16 cellular contexts compared by ENCODE assay signal in genomic region chr3:148998297-148998696, GRCh38. TPM values are rescaled to one million over a fixed set of nuclear protein-coding genes. Genes with fewer than 3 reads are reported as not detected.
A peak's percentile ranks its signal among the peaks of the same experiment; 100 is the strongest.
DNase-seq lines count a peak whose midpoint lies in the region; ATAC-seq, FAIRE-seq and TF ChIP-seq lines count a peak whose summit lies in the region.
"Had no signal": no experiment of that assay in that cellular context is flagged by ENCODE, and none has a peak within 500 bp of the region (broad histone marks: within the 10 kb centered on the region; RNA-seq: fewer than 3 reads in every experiment).

No MANE protein-coding gene starts in this region.

- POLR2A ChIA-PET in HepG2 (lab: Yijun Ruan, JAX) (no interaction called here), WTC11 (lab: Charles Lee) (no interaction called here)

- TF ChIP-seq RAD21 in HepG2 (CRISPR knock-in tag; IDR thresholded peaks at IDR 0.05) = no peak

- H3K27me3 Mint-ChIP-seq in WTC11 (ENCODE audit: low read depth) = no peaks in the 10 kb centered on the region
- H3K27me3 Mint-ChIP-seq: brain had no signal

- no peak for FAIRE-seq in HepG2 (lab: Jason Lieb, UNC)
- FAIRE-seq: frontal cortex had no signal

- peaks cover 24% of the 10 kb centered on the region for H3K36me3 Mint-ChIP-seq in WTC11

- CTCF ChIA-PET in HepG2 (lab: Yijun Ruan, JAX; ENCODE audit: low intra/inter-chr PET ratio, low total read pairs) (no interaction called here), WTC11 (lab: Charles Lee) (interaction anchor here (1.2 to 2.0 kb wide), 2 partner anchors 43 to 48 kb away, joined by 5 to 9 read pairs; no protein-coding TSS in a partner anchor)

- H3K36me3 ChIP-seq in HepG2 (replicated peaks in 1 of 2; ENCODE audit: control insufficient read depth in 1 of 2, insufficient read depth in 2 of 2, low read length in 2 of 2) (peaks cover 2 to 23% of the 10 kb centered on the region in 2 experiments; a peak in 3 of 5 replicates), right lobe of liver (peaks cover 0 to 40% (median 5%) of the 10 kb centered on the region in 4 donors), uterus (no peaks in the 10 kb centered on the region)

- H3K4me3 Mint-ChIP-seq in WTC11 = no peak overlapping the region

- H3K27ac ChIP-seq in HepG2 (ENCODE audit: extremely low read length, insufficient read depth, low read length) (no peak overlapping the region), right lobe of liver (no peak overlapping the region), uterus (peak overlapping the region; percentile 1 to 16)
- H3K27ac ChIP-seq: C4-2B had no signal

- no TSS peak for BruUV-seq in HepG2 (replicated peaks; lab: Mats Ljungman, UMichigan)

- no peaks in the 10 kb centered on the region for H3K27me3 ChIP-seq in HepG2 (ENCODE audit: control insufficient read depth in 1 of 2, insufficient read depth in 2 of 2, low read length in 2 of 2)
- no peaks in the 10 kb centered on the region for H3K27me3 ChIP-seq in right lobe of liver
- H3K27me3 ChIP-seq in uterus = no peaks in the 10 kb centered on the region
- H3K27me3 ChIP-seq: Peyer's patch had no signal

- peak overlapping the region; percentile 85 for H3K27ac Mint-ChIP-seq in WTC11

- no peak overlapping the region for H2AFZ ChIP-seq in HepG2 (ENCODE audit: low read length)

- WGBS in HepG2 (ENCODE audit: low lambda C conversion rate) = 95% methylated on average over 5 of the region's 5 CpGs
- WGBS in right lobe of liver (ENCODE audit: insufficient coverage, low coverage, low lambda C conversion rate, missing lambda C conversion rate) = 70% methylated on average over 5 of the region's 5 CpGs

- no peak overlapping the region for H3K4me3 ChIP-seq in HepG2 (replicated peaks in 1 of 3; ENCODE audit: insufficient read depth in 1 of 3, low read depth in 2 of 3, low read length in 3 of 3)
- no peak overlapping the region for H3K4me3 ChIP-seq in right lobe of liver
- no peak overlapping the region for H3K4me3 ChIP-seq in uterus
- H3K4me3 ChIP-seq: Peyer's patch had no signal

- no peak for DNase-seq in HepG2 (ENCODE audit: low spot score)
- DNase-seq in right lobe of liver = no peak
- DNase-seq in WTC11 (ENCODE audit: low spot score) = no peak
- no peak for DNase-seq in left ventricle myocardium superior
- DNase-seq in uterus = no peak
- no peak for DNase-seq in hypothalamus (lab: John Stamatoyannopoulos, UW)
- no peak for DNase-seq in NCI-H1694 treated with DMSO at 0.1 percent for 48 hours (lab: John Stamatoyannopoulos, UW)
- DNase-seq: effector CD8-positive, alpha-beta T cell; NCI-H1436 treated with DMSO at 0.1 percent for 48 hours; NCI-H446 treated with DMSO at 0.1 percent for 48 hours; Peyer's patch; stimulated activated CD4-positive, alpha-beta T cell treated with anti-CD3 and anti-CD28 coated beads, Interleukin-2, amount 100 ng/mL, for 48 hours had no signal

- peaks cover 43% of the 10 kb centered on the region for H3K4me1 Mint-ChIP-seq in WTC11

- H4K20me1 ChIP-seq in HepG2 (ENCODE audit: insufficient read depth, low read length) = no peaks in the 10 kb centered on the region

- peaks cover 5% of the 10 kb centered on the region for H3K4me1 ChIP-seq in HepG2 (ENCODE audit: insufficient read depth, low read length)
- no peaks in the 10 kb centered on the region for H3K4me1 ChIP-seq in right lobe of liver
- H3K4me1 ChIP-seq in uterus = peaks cover 0 to 5% of the 10 kb centered on the region in 2 donors

- H3K4me2 ChIP-seq in HepG2 (ENCODE audit: low read depth, low read length) = no peak overlapping the region

- in situ Hi-C loops in HepG2 (cut with HindIII; ENCODE audit: extremely low pct_ligation_motif_present, low pct_unique_long_range_greater_than_20kb) = no loop called here

- no peaks in the 10 kb centered on the region for H3K79me2 ChIP-seq in HepG2 (ENCODE audit: insufficient read depth, low read length)

- H3K9ac ChIP-seq in HepG2 (ENCODE audit: insufficient read depth, low read depth, low read length) = no peak overlapping the region

- TF ChIP-seq EP300 in HepG2 (IDR thresholded peaks at IDR 0.05; ENCODE audit: low read depth in 2 of 2, low read length in 2 of 2) (no peak), HepG2 (CRISPR knock-in tag; IDR thresholded peaks at IDR 0.05; ENCODE audit: borderline replicate concordance) (no peak)

- ATAC-seq in HepG2 = no peak
- no peak for ATAC-seq in right lobe of liver
- ATAC-seq in WTC11 = no peak
- peak; percentile 24 for ATAC-seq in left ventricle myocardium superior
- no peak for ATAC-seq in GM18858 (IDR thresholded peaks at IDR 0.05; ENCODE audit: unreplicated experiment)

- intact Hi-C loops in HepG2 (cut with micrococcal nuclease; ENCODE audit: unreplicated experiment) (no loop called here), right lobe of liver (cut with DNase I) (no loop called here), left ventricle myocardium superior (cut with micrococcal nuclease) (no loop called here), uterus (cut with DNase I; ENCODE audit: low total_unique reads) (no loop called here)

- H3K9me3 ChIP-seq in HepG2 (ENCODE audit: low read length) = no peaks in the 10 kb centered on the region
- H3K9me3 ChIP-seq in right lobe of liver = no peaks in the 10 kb centered on the region
- no peaks in the 10 kb centered on the region for H3K9me3 ChIP-seq in uterus
- H3K9me3 ChIP-seq: Peyer's patch had no signal

- TF ChIP-seq CTCF in HepG2 (CRISPR knock-in tag; IDR thresholded peaks at IDR 0.05) = no peak
- TF ChIP-seq CTCF in right lobe of liver (IDR thresholded peaks at IDR 0.05) = no peak
- no peak for TF ChIP-seq CTCF in WTC11 (IDR thresholded peaks at IDR 0.05)
- TF ChIP-seq CTCF in uterus (IDR thresholded peaks at IDR 0.05) = no peak

- no peaks in the 10 kb centered on the region for H3K9me3 Mint-ChIP-seq in WTC11
- H3K9me3 Mint-ChIP-seq: brain had no signal

- TF ChIP-seq POLR2A in HepG2 (IDR thresholded peaks at IDR 0.05; ENCODE audit: insufficient read depth in 1 of 2, low read depth in 2 of 2, low read length in 2 of 2) (no peak), right lobe of liver (IDR thresholded peaks at IDR 0.05) (no peak), uterus (IDR thresholded peaks at IDR 0.05) (no peak)

TF ChIP-seq in HepG2, 621 proteins besides CTCF, POLR2A, EP300 and RAD21 (continues in another document):
- no peak for TF ChIP-seq SRSF9 (IDR thresholded peaks at IDR 0.05; ENCODE audit: borderline replicate concordance, insufficient read depth, low read depth, low read length, poor library complexity, severe bottlenecking)

TF ChIP-seq in WTC11, 78 proteins besides CTCF, POLR2A, EP300 and RAD21:
- no peak for TF ChIP-seq ZNF232 (CRISPR knock-in tag; IDR thresholded peaks at IDR 0.05)
- no peak for TF ChIP-seq PRRX2 (CRISPR knock-in tag; IDR thresholded peaks at IDR 0.05)

RNA-seq across cellular contexts. Expression of gene GYG1, which starts 7.0 kb away (rescaled TPM):
- 28.1 and 52.1 TPM in 2 replicates for total RNA-seq in HepG2 (2016; rRNA removed; fragmentation: Illumina TruSeq; extraction: Trizol)
- total RNA-seq in HepG2 (2016; cell fraction: cytosol; rRNA removed; fragmentation: Illumina TruSeq; extraction: Trizol; ENCODE audit: low read depth) = 29.8 and 30.1 TPM in 2 replicates
- 29.9 and 49.6 TPM in 2 replicates for total RNA-seq in HepG2 (2016; cell fraction: insoluble cytoplasmic fraction; rRNA removed; fragmentation: Illumina TruSeq; extraction: Trizol)
- 48.6 and 49.9 TPM in 2 replicates for total RNA-seq in HepG2 (2016; cell fraction: membrane; rRNA removed; fragmentation: Illumina TruSeq; extraction: Trizol)
- 19.3 and 23.2 TPM in 2 replicates for total RNA-seq in HepG2 (2016; cell fraction: nucleus; rRNA removed; fragmentation: Illumina TruSeq; extraction: Trizol)
- 12.6 and 15.7 TPM in 2 replicates for polyA plus RNA-seq in HepG2 (2011; rRNA removed)
- 12.4 and 14.4 TPM in 2 replicates for polyA plus RNA-seq in HepG2 (2011; cell fraction: cytosol; rRNA removed)
- 6.8 and 22.5 TPM in 2 replicates for polyA plus RNA-seq in HepG2 (2011; cell fraction: nucleus; rRNA removed)
- polyA plus RNA-seq in HepG2 (2012) = 25.0 and 29.0 TPM in 2 replicates
- polyA plus RNA-seq in HepG2 (2016; cell fraction: cytosol; fragmentation: Illumina TruSeq; extraction: Trizol; ENCODE audit: low read depth) = 37.1 and 42.6 TPM in 2 replicates
- polyA plus RNA-seq in HepG2 (2016; cell fraction: insoluble cytoplasmic fraction; fragmentation: Illumina TruSeq; extraction: Trizol; ENCODE audit: low read depth) = 61.5 and 63.2 TPM in 2 replicates
- polyA plus RNA-seq in HepG2 (2016; cell fraction: membrane; fragmentation: Illumina TruSeq; extraction: Trizol; ENCODE audit: low read depth) = 44.2 and 46.2 TPM in 2 replicates
- 28.3 and 28.8 TPM in 2 replicates for polyA plus RNA-seq in HepG2 (2016; cell fraction: nucleus; fragmentation: Illumina TruSeq; extraction: Trizol; ENCODE audit: insufficient read depth, low read depth)
- polyA minus RNA-seq in HepG2 (2011; rRNA and poly(A)+ RNA removed; ENCODE audit: low replicate concordance) = 20.7 and 24.7 TPM in 2 replicates
- 20.1 and 21.1 TPM in 2 replicates for polyA minus RNA-seq in HepG2 (2011; cell fraction: cytosol; rRNA and poly(A)+ RNA removed)
- 16.4 and 23.9 TPM in 2 replicates for polyA minus RNA-seq in HepG2 (2011; cell fraction: nucleus; rRNA and poly(A)+ RNA removed)
- total RNA-seq in right lobe of liver = 10 to 100 TPM in 3 of 6 experiments, 1 to 10 TPM in 3; 6.6 to 16.3 (median 10.3) TPM
- 34.8 to 43.1 TPM (median 41.7 TPM) in 3 replicates for total RNA-seq in WTC11 (2021)
- total RNA-seq in left ventricle myocardium superior = 179 TPM
- 100 to 1,000 TPM in 1 of 4 donors, 10 to 100 TPM in 3; 37.4 to 122 (median 64.2) TPM for total RNA-seq in uterus

Comparison
In these comparisons a context has a peak if more than half of its experiments do, and no peak if none do; other contexts are left out.
1. H3K27ac ChIP-seq: peak in uterus (2 of 2); none in HepG2 (single experiment) and right lobe of liver (0 of 3).